16 cellular contexts compared by ENCODE assay signal in genomic region chr2:179524940-179525339, GRCh38.
"Had no signal": no experiment of that assay in that cellular context is flagged by ENCODE, and none has a peak within 500 bp of the region (broad histone marks: within the 10 kb centered on the region; RNA-seq: fewer than 3 reads in every experiment).

No MANE protein-coding gene starts in this region.

- H3K9me3 ChIP-seq: heart right ventricle, right atrium auricular region, testis had no signal

- ATAC-seq: activated CD4-positive, alpha-beta T cell treated with anti-CD3 and anti-CD28 coated beads for 36 hours; stimulated activated effector memory CD8-positive, alpha-beta T cell treated with anti-CD3 and anti-CD28 coated beads, Interleukin-12 subunit alpha, Interleukin-12 subunit beta, amount 100 ng/mL, for 72 hours had no signal

- H3K27ac ChIP-seq: brain microvascular endothelial cell, heart right ventricle, parathyroid adenoma, testis had no signal

- H3K36me3 ChIP-seq: brain microvascular endothelial cell, heart right ventricle, right atrium auricular region had no signal

- H3K4me3 ChIP-seq: heart right ventricle, right atrium auricular region, smooth muscle cell, testis had no signal

- FAIRE-seq: endometrium, TTC549 had no signal

- H3K27me3 ChIP-seq: brain microvascular endothelial cell, heart right ventricle, right atrium auricular region, testis had no signal

- DNase-seq: activated CD4-positive, alpha-beta memory T cell treated with anti-CD3 and anti-CD28 coated beads for 36 hours; activated CD4-positive, alpha-beta T cell treated with anti-CD3 and anti-CD28 coated beads for 36 hours; activated naive CD8-positive, alpha-beta T cell treated with anti-CD3 and anti-CD28 coated beads for 36 hours; activated T-cell treated with anti-CD3 and anti-CD28 coated beads for 4 hours; amniotic stem cell; brain microvascular endothelial cell; cortex of kidney; heart right ventricle; stimulated activated CD4-positive, alpha-beta T cell treated with anti-CD3 and anti-CD28 coated beads, Interleukin-4, amount 100 ng/mL, for 24 hours; testis had no signal

- H3K4me2 ChIP-seq: smooth muscle cell had no signal

- H2AFZ ChIP-seq: parathyroid adenoma had no signal

- H3K9ac ChIP-seq: parathyroid adenoma had no signal

- H3K79me2 ChIP-seq: parathyroid adenoma had no signal

- H3K4me1 ChIP-seq: heart right ventricle, parathyroid adenoma, right atrium auricular region, testis had no signal
